ENCODE assay signal across 25 cellular contexts in the genomic region with DNA sequence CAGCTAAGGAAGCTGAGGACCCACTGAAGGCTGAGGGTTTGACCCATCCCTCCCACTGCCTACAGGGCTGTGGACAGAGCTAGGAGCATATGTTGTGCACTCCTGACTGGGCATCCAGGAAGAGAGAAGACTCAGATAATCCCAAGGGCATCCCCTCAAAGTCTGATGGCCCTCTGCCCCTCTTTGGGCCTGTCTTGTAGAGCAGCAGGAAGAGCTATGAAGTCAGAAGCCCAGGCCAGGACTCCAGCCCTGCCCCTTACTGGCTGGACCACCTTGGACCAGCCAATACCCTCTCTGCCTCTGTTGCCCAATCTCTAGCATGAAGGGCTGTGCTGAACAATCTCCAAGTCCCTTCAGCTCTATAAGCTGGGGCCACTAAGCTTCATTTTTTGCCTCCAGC.
"Had no signal": no experiment of that assay in that cellular context is flagged by ENCODE, and none has a peak within 500 bp of the region (broad histone marks: within the 10 kb centered on the region; RNA-seq: fewer than 3 reads in every experiment).

No MANE protein-coding gene starts in this region.

- H3K4me2 ChIP-seq: smooth muscle cell had no signal

- H3K9me3 Mint-ChIP-seq: memory B cell; mesothelial cell of epicardium; natural killer cell treated with Interleukin-12 subunit alpha and Interleukin-12 subunit beta and Interleukin-15 and Interleukin-18, amount 100 ng/mL, for 72 hours; neural crest cell had no signal

- H2AFZ ChIP-seq: parathyroid adenoma had no signal

- H3K9me3 ChIP-seq: mucosa of descending colon, prostate gland, right atrium auricular region, stomach, thyroid gland had no signal

- H3K27ac ChIP-seq: parathyroid adenoma, prostate gland, right atrium auricular region, stomach, thyroid gland had no signal

- H3K27me3 ChIP-seq: right atrium auricular region, thyroid gland had no signal

- ATAC-seq: left lobe of liver; mucosa of descending colon; natural killer cell treated with Interleukin-12 subunit alpha and Interleukin-12 subunit beta and Interleukin-15 and Interleukin-18, amount 100 ng/mL, for 72 hours; sciatic nerve had no signal

- DNase-seq: cortex of kidney; dorsolateral prefrontal cortex; effector CD4-positive, alpha-beta T cell; kidney; mucosa of descending colon; naive B cell; stimulated activated CD4-positive, alpha-beta T cell treated with anti-CD3 and anti-CD28 coated beads, Interleukin-12 subunit alpha, Interleukin-12 subunit beta, amount 100 ng/mL, for 4 hours; stimulated activated CD4-positive, alpha-beta T cell treated with anti-CD3 and anti-CD28 coated beads, Interleukin-1b, Interleukin-23, amount 100 ng/mL, for 48 hours; stimulated activated CD4-positive, alpha-beta T cell treated with anti-CD3 and anti-CD28 coated beads, Interleukin-4, amount 100 ng/mL, for 1 hour; stimulated activated CD8-positive, alpha-beta memory T cell treated with anti-CD3 and anti-CD28 coated beads, Interleukin-4, amount 100 ng/mL, for 48 hours; stimulated activated naive CD4-positive, alpha-beta T cell treated with Interleukin-2 at 50 U/mL for 16 hours; stomach; thyroid gland; trophoblast cell had no signal

- H3K36me3 ChIP-seq: prostate gland, right atrium auricular region, stomach, thyroid gland had no signal

- H3K27ac Mint-ChIP-seq: memory B cell, mesothelial cell of epicardium had no signal

- H3K36me3 Mint-ChIP-seq: memory B cell; mesothelial cell of epicardium; naive B cell; natural killer cell treated with Interleukin-12 subunit alpha and Interleukin-12 subunit beta and Interleukin-15 and Interleukin-18, amount 100 ng/mL, for 72 hours had no signal

- H3K4me3 Mint-ChIP-seq: memory B cell; mesothelial cell of epicardium; naive B cell; natural killer cell treated with Interleukin-12 subunit alpha and Interleukin-12 subunit beta and Interleukin-15 and Interleukin-18, amount 100 ng/mL, for 72 hours; neural crest cell had no signal

- H3K4me3 ChIP-seq: lung, mucosa of descending colon, prostate gland, right atrium auricular region, smooth muscle cell, stomach, thyroid gland had no signal

- H3K79me2 ChIP-seq: parathyroid adenoma had no signal

- H3K4me1 ChIP-seq: prostate gland, thyroid gland had no signal
